8 cellular contexts compared by ENCODE assay signal in the genomic region with DNA sequence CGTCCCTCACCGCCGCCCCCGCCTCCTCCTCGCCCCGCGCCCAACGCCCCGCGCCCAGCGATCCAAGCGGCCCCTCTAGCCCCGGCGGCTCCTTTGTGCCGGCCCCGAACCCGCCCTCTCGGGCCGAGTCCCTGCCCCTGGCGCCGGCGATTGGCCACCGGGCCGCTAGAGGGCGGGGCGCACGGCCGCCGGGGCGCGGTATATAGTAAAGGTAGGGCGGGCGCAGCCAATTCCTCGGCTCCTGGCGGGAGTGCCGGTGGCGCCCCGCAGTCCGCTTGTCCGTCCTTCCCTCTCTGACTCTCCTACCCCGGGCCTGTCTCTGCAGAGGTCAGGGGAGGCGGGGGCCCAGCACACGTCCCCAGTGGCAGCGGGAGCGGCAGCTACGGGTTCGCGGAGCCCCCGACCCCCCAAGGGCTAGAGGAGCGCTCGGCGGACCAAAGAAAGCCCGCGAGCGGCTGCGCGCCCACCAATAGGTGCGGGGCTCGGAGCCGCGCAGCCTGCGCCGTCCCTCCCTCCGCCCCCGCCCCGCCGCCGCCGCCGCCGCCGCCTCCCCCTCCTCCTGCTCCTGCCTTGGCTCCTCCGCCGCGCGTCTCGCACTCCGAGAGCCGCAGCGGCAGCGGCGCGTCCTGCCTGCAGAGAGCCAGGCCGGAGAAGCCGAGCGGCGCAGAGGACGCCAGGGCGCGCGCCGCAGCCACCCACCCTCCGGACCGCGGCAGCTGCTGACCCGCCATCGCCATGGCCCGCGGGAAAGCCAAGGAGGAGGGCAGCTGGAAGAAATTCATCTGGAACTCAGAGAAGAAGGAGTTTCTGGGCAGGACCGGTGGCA. TPM values are rescaled to one million over a fixed set of nuclear protein-coding genes. Genes with fewer than 3 reads are reported as not detected.
DNase-seq lines count a peak whose midpoint lies in the region; ATAC-seq lines count a peak whose summit lies in the region.

TSS of gene ATP1B1 (plus strand) at position 596 of the 826 bp plus-strand sequence. CDS start at position 736, 140 bp downstream.

- ATAC-seq in GM19035 (IDR thresholded peaks at IDR 0.05; ENCODE audit: unreplicated experiment) (peak; percentile 90), HG03280 (IDR thresholded peaks at IDR 0.05; ENCODE audit: unreplicated experiment) (peak; percentile 93)

- DNase-seq in Ammon's horn (ENCODE audit: low spot score) (peak; percentile 92), NCI-H345 treated with DMSO at 0.1 percent for 48 hours (lab: John Stamatoyannopoulos, UW; ENCODE audit: unreplicated experiment) (peak; percentile 87), cerebellum (ENCODE audit: low spot score) (peak; percentile 94), kidney glomerular epithelial cell (lab: John Stamatoyannopoulos, UW) (peak; percentile 79)
- peak; percentile 70 for DNase-seq in activated CD4-positive, alpha-beta T cell treated with anti-CD3 and anti-CD28 coated beads for 1 hour
- peak; percentile 44 to 72 for DNase-seq in stimulated activated CD4-positive, alpha-beta T cell treated with anti-CD3 and anti-CD28 coated beads, Interleukin-1b, Interleukin-23, amount 100 ng/mL, for 1 hour (ENCODE audit: low read depth in 2 of 2)

RNA-seq across cellular contexts. Expression of gene ATP1B1, which starts in this region (rescaled TPM):
- 88.4 TPM for total RNA-seq in cerebellum

Comparison
In these comparisons a context has a peak if more than half of its experiments do, and no peak if none do; other contexts are left out.
1. Peak in every context shown above with its lines: DNase-seq and ATAC-seq.